ENCODE assay signal across 27 cellular contexts in genomic region chr17:31439716-31440115, GRCh38. TPM values are rescaled to one million over a fixed set of nuclear protein-coding genes. Genes with fewer than 3 reads are reported as not detected.
DNase-seq lines count a peak whose midpoint lies in the region; ATAC-seq, FAIRE-seq and TF ChIP-seq lines count a peak whose summit lies in the region.
"Had no signal": no experiment of that assay in that cellular context is flagged by ENCODE, and none has a peak within 500 bp of the region (broad histone marks: within the 10 kb centered on the region; RNA-seq: fewer than 3 reads in every experiment).

No MANE protein-coding gene starts in this region.

- no TSS peak for BruUV-seq in HepG2 (replicated peaks; lab: Mats Ljungman, UMichigan)

- no peaks in the 10 kb centered on the region for H3K36me3 ChIP-seq in HepG2 (replicated peaks in 1 of 2; ENCODE audit: control insufficient read depth in 1 of 2, insufficient read depth in 2 of 2, low read length in 2 of 2)
- no peaks in the 10 kb centered on the region for H3K36me3 ChIP-seq in mesenchymal stem cell (ENCODE audit: control insufficient read depth in 1 of 2, insufficient read depth in 2 of 2, low read depth in 1 of 2, low read length in 2 of 2)
- H3K36me3 ChIP-seq: BE2C; BLaER1 treated with 17β-estradiol and CSF1 and Interleukin-3, amounts not matched to agents 10 nM and 100 nM; HAP-1 had no signal

- no peak overlapping the region for H4K8ac ChIP-seq in mesenchymal stem cell (ENCODE audit: low read length)

- H3K4me1 ChIP-seq in HepG2 (ENCODE audit: insufficient read depth, low read length) (peaks cover 60% of the 10 kb centered on the region), mesenchymal stem cell (ENCODE audit: control insufficient read depth, insufficient read depth, low read depth, low read length) (peaks cover 3% of the 10 kb centered on the region)
- H3K4me1 ChIP-seq: A549, BE2C had no signal

- H3K9me3 Mint-ChIP-seq in central memory CD8-positive, alpha-beta T cell, result no peaks in the 10 kb centered on the region
- H3K9me3 Mint-ChIP-seq: CD14-positive monocyte; CD4-positive, alpha-beta T cell; CD8-positive, alpha-beta memory T cell had no signal

- no peak overlapping the region for H2BK12ac ChIP-seq in mesenchymal stem cell (ENCODE audit: low read length in 2 of 2)

- no peak overlapping the region for H4K91ac ChIP-seq in mesenchymal stem cell (ENCODE audit: low read length)

- H3K9ac ChIP-seq in HepG2 (ENCODE audit: insufficient read depth, low read depth, low read length) (no peak overlapping the region), mesenchymal stem cell (ENCODE audit: low read length) (no peak overlapping the region)
- H3K9ac ChIP-seq: BLaER1 treated with 17β-estradiol and CSF1 and Interleukin-3, amounts not matched to agents 10 nM and 100 nM had no signal

- H3K4me1 Mint-ChIP-seq in central memory CD8-positive, alpha-beta T cell, result no peaks in the 10 kb centered on the region

- no peak overlapping the region for H2AFZ ChIP-seq in HepG2 (ENCODE audit: low read length)
- no peak overlapping the region for H2AFZ ChIP-seq in mesenchymal stem cell (ENCODE audit: low read depth, low read length)

- no peaks in the 10 kb centered on the region for H3K79me1 ChIP-seq in mesenchymal stem cell (replicated peaks; ENCODE audit: low read length, poor library complexity, severe bottlenecking)

- H2BK120ac ChIP-seq in mesenchymal stem cell (ENCODE audit: low read depth, low read length), result no peak overlapping the region

- H3K14ac ChIP-seq in mesenchymal stem cell (ENCODE audit: low read length in 2 of 2), result no peak overlapping the region

- no peak overlapping the region for H3K4me3 ChIP-seq in HepG2 (replicated peaks in 1 of 3; ENCODE audit: insufficient read depth in 1 of 3, low read depth in 2 of 3, low read length in 3 of 3)
- no peak overlapping the region for H3K4me3 ChIP-seq in mesenchymal stem cell (ENCODE audit: insufficient read depth in 1 of 2, low read depth in 1 of 2, low read length in 2 of 2)
- H3K4me3 ChIP-seq: A549; BLaER1 treated with 17β-estradiol and CSF1 and Interleukin-3, amounts not matched to agents 10 nM and 100 nM; HAP-1 had no signal

- H3K36me3 Mint-ChIP-seq in central memory CD8-positive, alpha-beta T cell (ENCODE audit: insufficient read depth), result no peaks in the 10 kb centered on the region
- H3K36me3 Mint-ChIP-seq: CD14-positive monocyte; CD8-positive, alpha-beta memory T cell had no signal

- no peaks in the 10 kb centered on the region for H4K20me1 ChIP-seq in HepG2 (ENCODE audit: insufficient read depth, low read length)
- H4K20me1 ChIP-seq: BLaER1 treated with 17β-estradiol and CSF1 and Interleukin-3, amounts not matched to agents 10 nM and 100 nM had no signal

- H3K27me3 Mint-ChIP-seq in central memory CD8-positive, alpha-beta T cell, result no peaks in the 10 kb centered on the region
- H3K27me3 Mint-ChIP-seq: CD4-positive, alpha-beta T cell had no signal

- peak overlapping the region; percentile 16 for H3K27ac Mint-ChIP-seq in central memory CD8-positive, alpha-beta T cell (ENCODE audit: low read depth)
- H3K27ac Mint-ChIP-seq: CD4-positive, alpha-beta T cell had no signal

- H3K4me3 Mint-ChIP-seq in central memory CD8-positive, alpha-beta T cell, result no peak overlapping the region
- H3K4me3 Mint-ChIP-seq: CD14-positive monocyte; CD4-positive, alpha-beta T cell; CD8-positive, alpha-beta memory T cell had no signal

- peak; percentile 42 for DNase-seq in activated effector memory CD4-positive, alpha-beta T cell treated with anti-CD3 and anti-CD28 coated beads, Interleukin-2, amount 50 U/mL, for 16 hours
- no peak for DNase-seq in activated effector memory CD4-positive, alpha-beta T cell treated with Interleukin-2 at 50 U/mL for 16 hours
- DNase-seq in central memory CD8-positive, alpha-beta T cell (ENCODE audit: low spot score in 2 of 2), result no peak
- DNase-seq in HepG2 (ENCODE audit: low spot score) (no peak), iPS-NIHi7 (ENCODE audit: extremely low spot score) (no peak), mesenchymal stem cell (no peak)
- DNase-seq: ACHN; AML-193; BE2C; CD4-positive, alpha-beta T cell; CD8-positive, alpha-beta memory T cell; DMS 273 treated with DMSO at 0.1 percent for 48 hours; DMS79; EL; GDM1; GOT3 had no signal

- no peak for ATAC-seq in central memory CD8-positive, alpha-beta T cell (replicated peaks; ENCODE audit: extremely low read depth, poor library complexity, severe bottlenecking)
- ATAC-seq in HepG2 (no peak), GM19455 (IDR thresholded peaks at IDR 0.05; ENCODE audit: unreplicated experiment) (no peak)
- ATAC-seq: A549 had no signal

- H3K4me2 ChIP-seq in HepG2 (ENCODE audit: low read depth, low read length) (peak overlapping the region; percentile 25; the same call in 1 of the 2 replicates), mesenchymal stem cell (ENCODE audit: low read length, poor library complexity, severe bottlenecking) (no peak overlapping the region)
- H3K4me2 ChIP-seq: A549; BLaER1 treated with 17β-estradiol and CSF1 and Interleukin-3, amounts not matched to agents 10 nM and 100 nM had no signal

- TF ChIP-seq POLR2A in HepG2 (IDR thresholded peaks at IDR 0.05; ENCODE audit: insufficient read depth in 1 of 2, low read depth in 2 of 2, low read length in 2 of 2), result no peak

- H3K23ac ChIP-seq in mesenchymal stem cell (ENCODE audit: low read length in 2 of 2), result no peak overlapping the region

- H3K9me3 ChIP-seq in HepG2 (ENCODE audit: low read length) (no peaks in the 10 kb centered on the region), mesenchymal stem cell (ENCODE audit: control insufficient read depth, low read length) (no peaks in the 10 kb centered on the region)
- H3K9me3 ChIP-seq: A549; BE2C; BLaER1 treated with 17β-estradiol and CSF1 and Interleukin-3, amounts not matched to agents 10 nM and 100 nM; HAP-1 had no signal

- H2AK5ac ChIP-seq in mesenchymal stem cell (ENCODE audit: low read length, severe bottlenecking), result no peak overlapping the region

- no peak overlapping the region for H3K4ac ChIP-seq in mesenchymal stem cell (ENCODE audit: low read depth in 1 of 2, low read length in 2 of 2)

- H2BK5ac ChIP-seq in mesenchymal stem cell (ENCODE audit: low read depth, low read length, poor library complexity, severe bottlenecking), result no peak overlapping the region

- in situ Hi-C loops in HepG2 (cut with HindIII; ENCODE audit: extremely low pct_ligation_motif_present, low pct_unique_long_range_greater_than_20kb), result loop anchor here (5.0 to 10.0 kb wide), 2 partner anchors 88 to 405 kb away; no protein-coding TSS in a partner anchor

- H3K27me3 ChIP-seq in HepG2 (ENCODE audit: control insufficient read depth in 1 of 2, insufficient read depth in 2 of 2, low read length in 2 of 2) (0 out of 5 replicates have a peak, but pooled peaks cover 0 to under 1% of the 10 kb centered on the region in 2 experiments), mesenchymal stem cell (ENCODE audit: control insufficient read depth in 1 of 2, insufficient read depth in 1 of 2, low read length in 2 of 2) (peaks cover 22 to 32% of the 10 kb centered on the region in 2 experiments)
- H3K27me3 ChIP-seq: BE2C; BLaER1 treated with 17β-estradiol and CSF1 and Interleukin-3, amounts not matched to agents 10 nM and 100 nM had no signal

- H3K79me2 ChIP-seq in HepG2 (ENCODE audit: insufficient read depth, low read length), result no peaks in the 10 kb centered on the region

- intact Hi-C loops in HepG2 (cut with micrococcal nuclease; ENCODE audit: unreplicated experiment), result loop anchor here (5.0 kb wide), 2 partner anchors 38 to 403 kb away; no protein-coding TSS in a partner anchor

- H3K27ac ChIP-seq in VCaP (peak overlapping the region; percentile 18), HepG2 (ENCODE audit: extremely low read length, insufficient read depth, low read length) (no peak overlapping the region), mesenchymal stem cell (ENCODE audit: low read length, poor library complexity, severe bottlenecking) (no peak overlapping the region)
- H3K27ac ChIP-seq: 22Rv1; A549; BLaER1 treated with 17β-estradiol and CSF1 and Interleukin-3, amounts not matched to agents 10 nM and 100 nM had no signal

- no peak for TF ChIP-seq EP300 in HepG2 (IDR thresholded peaks at IDR 0.05; ENCODE audit: low read depth in 2 of 2, low read length in 2 of 2)
- TF ChIP-seq EP300 in HepG2 (CRISPR knock-in tag; IDR thresholded peaks at IDR 0.05; ENCODE audit: borderline replicate concordance), result no peak

- POLR2A ChIA-PET in HepG2 (lab: Yijun Ruan, JAX), result interaction anchor here (1.2 to 2.8 kb wide), 4 partner anchors 28 to 59 kb away, joined by 4 to 21 read pairs (median 10); no protein-coding TSS in a partner anchor

- FAIRE-seq in HepG2 (lab: Jason Lieb, UNC), result no peak
- FAIRE-seq: D721Med, GM12891, GM18507, H54 had no signal

- H3K18ac ChIP-seq in mesenchymal stem cell (ENCODE audit: low read depth in 1 of 2, low read length in 2 of 2), result no peak overlapping the region

- CTCF ChIA-PET in HepG2 (lab: Yijun Ruan, JAX; ENCODE audit: low intra/inter-chr PET ratio, low total read pairs), result interaction anchor here (4.6 kb wide), 1 partner anchor 86 kb away, joined by 63 read pairs; no protein-coding TSS in a partner anchor

- TF ChIP-seq CTCF in VCaP (conservative IDR thresholded peaks at IDR 0.05), result no peak; the same call in 1 of the 2 replicates
- no peak for TF ChIP-seq CTCF in HepG2 (CRISPR knock-in tag; IDR thresholded peaks at IDR 0.05)

- H2BK15ac ChIP-seq in mesenchymal stem cell (ENCODE audit: low read depth, poor library complexity, severe bottlenecking), result no peak overlapping the region

- TF ChIP-seq RAD21 in HepG2 (CRISPR knock-in tag; IDR thresholded peaks at IDR 0.05), result no peak

- WGBS in HepG2 (ENCODE audit: low lambda C conversion rate), result 27% methylated on average over 4 of the region's 4 CpGs
- WGBS in mesenchymal stem cell, result 97% methylated on average over 3 of the region's 4 CpGs

RNA-seq across cellular contexts. Expression of gene RAB11FIP4, which starts 48.2 kb away (rescaled TPM):
- 89.3 and 97.5 TPM in 2 replicates for total RNA-seq in HepG2 (2016; rRNA removed; fragmentation: Illumina TruSeq; extraction: Trizol)
- 15.7 and 17.7 TPM in 2 replicates for total RNA-seq in HepG2 (2016; cell fraction: cytosol; rRNA removed; fragmentation: Illumina TruSeq; extraction: Trizol; ENCODE audit: low read depth)
- total RNA-seq in HepG2 (2016; cell fraction: insoluble cytoplasmic fraction; rRNA removed; fragmentation: Illumina TruSeq; extraction: Trizol), result 82.8 and 83.9 TPM in 2 replicates
- total RNA-seq in HepG2 (2016; cell fraction: membrane; rRNA removed; fragmentation: Illumina TruSeq; extraction: Trizol), result 46.0 and 48.9 TPM in 2 replicates
- total RNA-seq in HepG2 (2016; cell fraction: nucleus; rRNA removed; fragmentation: Illumina TruSeq; extraction: Trizol), result 51.3 and 59.0 TPM in 2 replicates
- 28.0 and 31.2 TPM in 2 replicates for polyA plus RNA-seq in HepG2 (2011; rRNA removed)
- polyA plus RNA-seq in HepG2 (2011; cell fraction: cytosol; rRNA removed), result 25.5 and 31.3 TPM in 2 replicates
- 29.4 and 36.0 TPM in 2 replicates for polyA plus RNA-seq in HepG2 (2011; cell fraction: nucleus; rRNA removed)
- 23.1 and 41.4 TPM in 2 replicates for polyA plus RNA-seq in HepG2 (2012)
- 7.9 and 9.3 TPM in 2 replicates for polyA plus RNA-seq in HepG2 (2016; cell fraction: cytosol; fragmentation: Illumina TruSeq; extraction: Trizol; ENCODE audit: low read depth)
- polyA plus RNA-seq in HepG2 (2016; cell fraction: insoluble cytoplasmic fraction; fragmentation: Illumina TruSeq; extraction: Trizol; ENCODE audit: low read depth), result 69.1 and 77.3 TPM in 2 replicates
- 22.4 and 25.9 TPM in 2 replicates for polyA plus RNA-seq in HepG2 (2016; cell fraction: membrane; fragmentation: Illumina TruSeq; extraction: Trizol; ENCODE audit: low read depth)
- 62.4 and 65.5 TPM in 2 replicates for polyA plus RNA-seq in HepG2 (2016; cell fraction: nucleus; fragmentation: Illumina TruSeq; extraction: Trizol; ENCODE audit: insufficient read depth, low read depth)
- 2.3 and 38.5 TPM in 2 replicates for polyA minus RNA-seq in HepG2 (2011; rRNA and poly(A)+ RNA removed; ENCODE audit: low replicate concordance)
- 25.4 and 28.4 TPM in 2 replicates for polyA minus RNA-seq in HepG2 (2011; cell fraction: cytosol; rRNA and poly(A)+ RNA removed)
- 25.7 and 25.9 TPM in 2 replicates for polyA minus RNA-seq in HepG2 (2011; cell fraction: nucleus; rRNA and poly(A)+ RNA removed)
- 0.21 TPM for polyA plus RNA-seq in mesenchymal stem cell (2013, experiment 1 of 2)
- 0.25 TPM for polyA plus RNA-seq in mesenchymal stem cell (2013, experiment 2 of 2)
